In genomic region chr14:31420013-31420318, GRCh38 we compare ENCODE assay signal across 1 cellular context.
TF ChIP-seq lines count a peak whose summit lies in the region.

No MANE protein-coding gene starts in this region.

TF ChIP-seq in GM23338, 12 proteins besides CTCF, POLR2A, EP300 and RAD21 (continued from another document):
- TF ChIP-seq ZNF462 (CRISPR knock-in tag; IDR thresholded peaks at IDR 0.05) (no peak), JUNB (IDR thresholded peaks at IDR 0.05; ENCODE audit: unreplicated experiment) (no peak)
